ENCODE assay signal across 9 cellular contexts in the genomic region with DNA sequence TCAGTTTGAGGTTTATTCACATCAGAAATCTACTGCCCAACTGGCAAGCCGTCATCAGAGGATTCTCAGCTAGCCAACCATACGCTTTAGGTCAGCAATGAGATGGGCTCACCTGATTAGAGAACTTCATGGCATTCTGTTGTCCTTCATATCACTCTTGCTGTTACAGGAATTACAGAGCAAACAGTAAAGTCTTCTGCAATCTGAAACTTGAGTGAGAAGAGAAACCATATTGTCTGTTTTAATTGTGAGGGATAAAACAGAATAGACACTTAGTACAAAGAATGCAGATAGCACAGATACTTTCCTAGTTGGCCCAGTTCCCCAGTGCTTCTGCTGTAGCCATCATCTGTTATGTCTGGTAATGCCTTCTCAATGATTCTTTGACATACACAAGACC.
"Had no signal": no experiment of that assay in that cellular context is flagged by ENCODE, and none has a peak within 500 bp of the region (broad histone marks: within the 10 kb centered on the region; RNA-seq: fewer than 3 reads in every experiment).

No MANE protein-coding gene starts in this region.

- H3K9ac ChIP-seq: GM23248 had no signal

- DNase-seq: GM23248, GOT3, H7, HFFc6, KBM-7 had no signal

- ATAC-seq: HCT116, HepG2 had no signal

- H3K9me3 ChIP-seq: HAP-1 had no signal

- H3K27ac ChIP-seq: GM23248, HL-60 had no signal

- H3K36me3 ChIP-seq: HAP-1 had no signal

- FAIRE-seq: HepG2 had no signal

- H2AFZ ChIP-seq: GM23248 had no signal

- H3K4me3 ChIP-seq: GM23248, HAP-1 had no signal
